Comparison of ENCODE assay signal across 8 cellular contexts in the genomic region with DNA sequence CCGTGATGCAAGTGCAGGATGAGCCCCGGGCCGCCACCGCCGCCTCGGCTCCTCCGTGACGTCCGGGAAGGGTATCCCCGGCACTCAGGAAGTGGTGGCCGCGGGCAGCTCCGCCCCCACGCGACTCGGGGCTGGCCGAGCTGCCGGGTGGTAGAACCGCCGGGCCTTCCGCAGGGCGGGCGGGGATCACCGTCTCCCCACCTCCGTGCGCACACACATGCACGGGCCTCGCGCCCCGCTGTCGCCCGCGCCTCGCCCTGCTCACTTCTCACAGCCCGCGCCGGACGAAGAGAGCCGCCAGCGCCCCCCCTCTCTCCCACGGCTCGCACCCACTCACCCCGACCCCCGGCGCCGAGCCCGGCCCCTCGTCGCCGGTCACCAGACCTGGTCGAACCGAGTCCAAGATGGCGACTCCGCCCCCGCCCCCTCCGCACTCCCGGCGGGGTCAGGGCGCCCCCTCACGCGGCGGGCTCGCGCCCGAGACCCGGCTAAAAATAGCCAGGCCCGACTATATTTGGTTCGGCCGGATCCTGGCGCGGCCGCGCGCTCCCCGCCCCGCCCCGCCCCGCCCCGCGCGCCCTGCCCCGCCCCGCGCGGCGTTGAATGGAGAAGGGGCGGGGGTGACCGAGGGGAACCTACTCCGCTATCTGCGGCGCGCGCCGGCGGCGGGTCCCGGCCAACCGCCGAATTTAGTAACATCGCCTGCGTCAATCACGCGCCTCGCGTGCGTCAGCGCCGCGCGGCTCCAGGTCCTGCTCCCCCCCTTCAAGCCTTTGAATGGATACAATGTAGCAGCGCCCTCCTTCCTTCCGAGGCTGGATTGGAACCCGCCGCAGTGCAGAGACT. TPM values are rescaled to one million over a fixed set of nuclear protein-coding genes. Genes with fewer than 3 reads are reported as not detected.
DNase-seq lines count a peak whose midpoint lies in the region; ATAC-seq and TF ChIP-seq lines count a peak whose summit lies in the region.

No MANE protein-coding gene starts in this region.

- CTCF ChIA-PET in activated B cell treated with CpG ODN at 0.5 μM for 24 hours (lab: Charles Lee) = interaction anchor here (0.6 to 1.8 kb wide), 5 partner anchors 9 to 637 kb away, joined by 3 to 8 read pairs (median 4); no protein-coding TSS in a partner anchor

- peaks cover 27% of the 10 kb centered on the region for H3K36me3 Mint-ChIP-seq in activated B cell treated with CpG ODN at 0.5 μM for 24 hours (ENCODE audit: low read depth)

- peak; percentile 23 for TF ChIP-seq CTCF in AG09309 (IDR thresholded peaks at IDR 0.05; ENCODE audit: control insufficient read depth, insufficient read depth, low read depth, low read length, missing control alignments)
- TF ChIP-seq CTCF in activated B cell treated with CpG ODN at 0.5 μM for 24 hours (IDR thresholded peaks at IDR 0.05) = no peak

- no peaks in the 10 kb centered on the region for H3K9me3 Mint-ChIP-seq in activated B cell treated with CpG ODN at 0.5 μM for 24 hours

- no peaks in the 10 kb centered on the region for H3K27me3 Mint-ChIP-seq in activated B cell treated with CpG ODN at 0.5 μM for 24 hours

- H3K4me3 ChIP-seq in AG09309 (ENCODE audit: control insufficient read depth, low read depth, low read length) = peak overlapping the region; percentile 66

- H3K27ac ChIP-seq in caudate nucleus (ENCODE audit: low read depth, low read length) = peak overlapping the region; percentile 97

- peak; percentile 77 for DNase-seq in AG09309 (ENCODE audit: low read depth)
- peak; percentile 93 for DNase-seq in NCI-H2227 (lab: John Stamatoyannopoulos, UW; ENCODE audit: unreplicated experiment)
- peak; percentile 97 for DNase-seq in activated B cell treated with CpG ODN at 0.5 μM for 24 hours
- peak; percentile 32 to 99 (median 89) for DNase-seq in caudate nucleus (lab: John Stamatoyannopoulos, UW)
- DNase-seq in islet precursor cell = peak; percentile 97
- peak; percentile 82 for DNase-seq in stimulated activated CD4-positive, alpha-beta T cell treated with anti-CD3 and anti-CD28 coated beads, Interleukin-12 subunit alpha, Interleukin-12 subunit beta, amount 100 ng/mL, for 4 hours

- H3K27ac Mint-ChIP-seq in activated B cell treated with CpG ODN at 0.5 μM for 24 hours = peak overlapping the region; percentile 97

- intact Hi-C loops in activated B cell treated with CpG ODN at 0.5 μM for 24 hours (cut with micrococcal nuclease) = loop anchor here (1.0 to 10.0 kb wide), 23 partner anchors 12 to 1897 kb away; partner anchors contain the start of genes INVS, MRPL50, SEC61B and TEX10

- peaks cover 40% of the 10 kb centered on the region for H3K4me1 Mint-ChIP-seq in activated B cell treated with CpG ODN at 0.5 μM for 24 hours

- POLR2A ChIA-PET in activated B cell treated with CpG ODN at 0.5 μM for 24 hours (lab: Charles Lee) = interaction anchor here (0.5 to 7.3 kb wide), 31 partner anchors 8 to 657 kb away, joined by 3 to 110 read pairs (median 5); partner anchors contain the start of genes ALG2, SEC61B and STX17

- H3K4me3 Mint-ChIP-seq in activated B cell treated with CpG ODN at 0.5 μM for 24 hours = peak overlapping the region; percentile 96

- ATAC-seq in GM18909 (IDR thresholded peaks at IDR 0.05; ENCODE audit: poor library complexity, unreplicated experiment) (peak; percentile 60), HG03159 (IDR thresholded peaks at IDR 0.05; ENCODE audit: unreplicated experiment) (peak; percentile 52), activated B cell treated with CpG ODN at 0.5 μM for 24 hours (ENCODE audit: low read depth) (peak; percentile 53)

RNA-seq across cellular contexts. Expression of gene NR4A3, which starts 2.0 kb away (rescaled TPM):
- total RNA-seq in activated B cell treated with CpG ODN at 0.5 μM for 24 hours = 20.7 and 21.5 TPM in 2 replicates

Comparison
In these comparisons a context has a peak if more than half of its experiments do, and no peak if none do; other contexts are left out.
1. Peak in every context shown above with its lines: DNase-seq, ATAC-seq, H3K4me3 ChIP-seq and H3K27ac ChIP-seq.